ENCODE assay signal across 2 cellular contexts in genomic region chr15:81348691-81349090, GRCh38. TPM values are rescaled to one million over a fixed set of nuclear protein-coding genes. Genes with fewer than 3 reads are reported as not detected.
"Had no signal": no experiment of that assay in that cellular context is flagged by ENCODE, and none has a peak within 500 bp of the region (broad histone marks: within the 10 kb centered on the region; RNA-seq: fewer than 3 reads in every experiment).

No MANE protein-coding gene starts in this region.

RNA-seq across cellular contexts. Expression of gene STARD5, which starts 24.8 kb away (rescaled TPM):
- total RNA-seq: G401 had no signal

RNA-seq across cellular contexts. Expression of gene TMC3, which starts 25.3 kb away (rescaled TPM):
- total RNA-seq: G401, GM12878 had no signal
